In genomic region chr7:132518102-132518838, GRCh38 we compare ENCODE assay signal across 10 cellular contexts. TPM values are rescaled to one million over a fixed set of nuclear protein-coding genes. Genes with fewer than 3 reads are reported as not detected.
DNase-seq lines count a peak whose midpoint lies in the region; ATAC-seq and TF ChIP-seq lines count a peak whose summit lies in the region.
"Had no signal": no experiment of that assay in that cellular context is flagged by ENCODE, and none has a peak within 500 bp of the region (broad histone marks: within the 10 kb centered on the region; RNA-seq: fewer than 3 reads in every experiment).

No MANE protein-coding gene starts in this region.

- TF ChIP-seq CTCF in LNCaP clone FGC (IDR thresholded peaks at IDR 0.05; ENCODE audit: control insufficient read depth, extremely low read depth, insufficient read depth): peak; percentile 27; the same call in 1 of the 2 replicates
- peak; percentile 64 for TF ChIP-seq CTCF in chondrocyte (IDR thresholded peaks at IDR 0.05)
- TF ChIP-seq CTCF in progenitor cell of endocrine pancreas (IDR thresholded peaks at IDR 0.05; ENCODE audit: unreplicated experiment): peak; percentile 51

- H3K27me3 Mint-ChIP-seq in chondrocyte (ENCODE audit: low read depth): no peaks in the 10 kb centered on the region
- peaks cover 8% of the 10 kb centered on the region for H3K27me3 Mint-ChIP-seq in progenitor cell of endocrine pancreas

- H3K9me3 Mint-ChIP-seq in chondrocyte (ENCODE audit: low read depth): no peaks in the 10 kb centered on the region
- no peaks in the 10 kb centered on the region for H3K9me3 Mint-ChIP-seq in progenitor cell of endocrine pancreas (ENCODE audit: low read depth)

- peak; percentile 42 for DNase-seq in SIG-M5 treated with dmso at 0.1 percent for 504 hours (lab: John Stamatoyannopoulos, UW; ENCODE audit: unreplicated experiment)
- DNase-seq in SIG-M5 (lab: John Stamatoyannopoulos, UW): no peak
- DNase-seq in LNCaP clone FGC (ENCODE audit: low read depth): no peak
- no peak for DNase-seq in chondrocyte (ENCODE audit: low spot score)
- DNase-seq in progenitor cell of endocrine pancreas (ENCODE audit: low spot score, unreplicated experiment): no peak
- DNase-seq in NCI-H1417 treated with DMSO at 0.1 percent for 48 hours (lab: John Stamatoyannopoulos, UW): no peak
- no peak for DNase-seq in HK-2 (ENCODE audit: unreplicated experiment)

- H3K4me3 Mint-ChIP-seq in chondrocyte (ENCODE audit: unreplicated experiment): no peak overlapping the region
- no peak overlapping the region for H3K4me3 Mint-ChIP-seq in progenitor cell of endocrine pancreas (ENCODE audit: low read depth)

- no peak overlapping the region for H3K4me3 ChIP-seq in LNCaP clone FGC (ENCODE audit: low read depth, low read length)
- H3K4me3 ChIP-seq: BLaER1, skin epidermis had no signal

- ATAC-seq in HG03378 (IDR thresholded peaks at IDR 0.05; ENCODE audit: unreplicated experiment): no peak

- H3K27ac Mint-ChIP-seq in chondrocyte (ENCODE audit: unreplicated experiment) (no peak overlapping the region), progenitor cell of endocrine pancreas (no peak overlapping the region)

- H3K4me1 Mint-ChIP-seq in chondrocyte (ENCODE audit: low read depth) (peaks cover 15% of the 10 kb centered on the region), progenitor cell of endocrine pancreas (ENCODE audit: low read depth) (no peaks in the 10 kb centered on the region)

- H3K36me3 Mint-ChIP-seq in chondrocyte (ENCODE audit: low read depth): no peaks in the 10 kb centered on the region
- H3K36me3 Mint-ChIP-seq in progenitor cell of endocrine pancreas (ENCODE audit: insufficient read depth): no peaks in the 10 kb centered on the region

RNA-seq across cellular contexts. Expression of gene PLXNA4, which starts 58.0 kb away (rescaled TPM):
- total RNA-seq in chondrocyte: 11.3 to 57.7 TPM (median 13.0 TPM) in 3 replicates
- total RNA-seq in progenitor cell of endocrine pancreas: 0.38 and 0.40 TPM in 2 replicates
